ENCODE assay signal across 8 cellular contexts in genomic region chr3:75638947-75639346, GRCh38. TPM values are rescaled to one million over a fixed set of nuclear protein-coding genes. Genes with fewer than 3 reads are reported as not detected.
"Had no signal": no experiment of that assay in that cellular context is flagged by ENCODE, and none has a peak within 500 bp of the region (broad histone marks: within the 10 kb centered on the region; RNA-seq: fewer than 3 reads in every experiment).

No MANE protein-coding gene starts in this region.

RNA-seq across cellular contexts. Expression of gene FRG2C, which starts 25.2 kb away (rescaled TPM):
- total RNA-seq: LHCN-M2, MCF 10A, NCI-H460, OCI-LY7, PC-9, Right ventricle myocardium inferior, RPMI7951, SJCRH30 had no signal
